In genomic region chr7:18030758-18031157, GRCh38 we compare ENCODE assay signal across 23 cellular contexts. TPM values are rescaled to one million over a fixed set of nuclear protein-coding genes. Genes with fewer than 3 reads are reported as not detected.
"Had no signal": no experiment of that assay in that cellular context is flagged by ENCODE, and none has a peak within 500 bp of the region (broad histone marks: within the 10 kb centered on the region; RNA-seq: fewer than 3 reads in every experiment).

No MANE protein-coding gene starts in this region.

- H3K9me3 ChIP-seq: SJSA1 had no signal

- DNase-seq: KBM-7, MV-4-11, NCI-H1048, NCI-H1105, NCI-H1417, NCI-H1436 treated with DMSO at 0.1 percent for 48 hours, NCI-H1694, NCI-H187 treated with DMSO at 0.1 percent for 48 hours, NCI-H2081, NCI-H2107, NCI-H2227 treated with DMSO at 0.1 percent for 48 hours, NCI-H510A, NCI-H524 treated with DMSO at 0.1 percent for 48 hours, NCI-H774, Right ventricle myocardium superior, RPMI8226, SIG-M5 had no signal

- H3K27me3 ChIP-seq: SJSA1 had no signal

- H3K36me3 ChIP-seq: SJSA1 had no signal

- H3K4me3 ChIP-seq: SJSA1, SK-N-MC had no signal

- H3K27ac ChIP-seq: SJSA1, SK-N-MC had no signal

- FAIRE-seq: RCC 7860 had no signal

- H3K4me1 ChIP-seq: SJSA1 had no signal

RNA-seq across cellular contexts. Expression of gene PRPS1L1, which starts 3.1 kb away (rescaled TPM):
- total RNA-seq: HT-29, LHCN-M2, MCF 10A, Right ventricle myocardium superior, SJSA1 had no signal
